Comparison of ENCODE assay signal across 9 cellular contexts in genomic region chr3:9552252-9552999, GRCh38. TPM values are rescaled to one million over a fixed set of nuclear protein-coding genes. Genes with fewer than 3 reads are reported as not detected.
A peak's percentile ranks its signal among the peaks of the same experiment; 100 is the strongest.
DNase-seq lines count a peak whose midpoint lies in the region; ATAC-seq, FAIRE-seq and TF ChIP-seq lines count a peak whose summit lies in the region.
"Had no signal": no experiment of that assay in that cellular context is flagged by ENCODE, and none has a peak within 500 bp of the region (broad histone marks: within the 10 kb centered on the region; RNA-seq: fewer than 3 reads in every experiment).

No MANE protein-coding gene starts in this region.

- TF ChIP-seq CTCF in heart left ventricle (IDR thresholded peaks at IDR 0.05) (no peak), right atrium auricular region (IDR thresholded peaks at IDR 0.05) (no peak)

- intact Hi-C loops in heart left ventricle (cut with DNase I), result no loop called here

- H3K36me3 ChIP-seq in heart left ventricle (no peaks in the 10 kb centered on the region), right atrium auricular region (no peaks in the 10 kb centered on the region)

- no peaks in the 10 kb centered on the region for H3K9me3 ChIP-seq in heart left ventricle
- no peaks in the 10 kb centered on the region for H3K9me3 ChIP-seq in right atrium auricular region

- peaks cover 0 to 10% (median 0%) of the 10 kb centered on the region in 12 donors for H3K4me1 ChIP-seq in heart left ventricle
- H3K4me1 ChIP-seq in right atrium auricular region, result no peaks in the 10 kb centered on the region

- FAIRE-seq in frontal cortex (lab: Jason Lieb, UNC), result no peak

- ATAC-seq in heart left ventricle, result peak in 2 of 4 donors; percentile 24 to 34
- no peak for ATAC-seq in GM21717 (IDR thresholded peaks at IDR 0.05; ENCODE audit: unreplicated experiment)
- no peak for ATAC-seq in HG02571 (IDR thresholded peaks at IDR 0.05; ENCODE audit: unreplicated experiment)

- 3 to 7% (median 4%) methylated on average over 47 to 57 of the region's 57 CpGs for WGBS in heart left ventricle, 4 donors

- H3K27me3 ChIP-seq in heart left ventricle (peaks cover 10 to 66% (median 32%) of the 10 kb centered on the region in 9 donors), right atrium auricular region (peaks cover 0 to 4% of the 10 kb centered on the region in 2 donors)

- TF ChIP-seq POLR2A in heart left ventricle (IDR thresholded peaks at IDR 0.05), result no peak

- H3K27ac ChIP-seq in heart left ventricle (no peak overlapping the region), right atrium auricular region (no peak overlapping the region)

- H3K4me3 ChIP-seq in heart left ventricle (no peak overlapping the region), right atrium auricular region (no peak overlapping the region)

- DNase-seq in heart left ventricle (peak in 4 of 5 donors; percentile 17 to 41 (median 30)), right atrium auricular region (ENCODE audit: low spot score) (no peak), frontal cortex (ENCODE audit: low spot score in 2 of 2) (peak; percentile 38 to 56), retina (peak; percentile 70), DMS153 (lab: John Stamatoyannopoulos, UW) (no peak)
- DNase-seq in activated CD8-positive, alpha-beta memory T cell treated with anti-CD3 and anti-CD28 coated beads, Interleukin-2, amount 50 U/mL, for 48 hours, result peak; percentile 70

RNA-seq across cellular contexts. Expression of gene LHFPL4, which starts 1.2 kb away (rescaled TPM):
- total RNA-seq in heart left ventricle (under 1 TPM in 1 of 9 donors, not detected in 8; 0.08 TPM), right atrium auricular region (not detected), frontal cortex (47.3 TPM)
- polyA plus RNA-seq in heart left ventricle, result not detected
- total RNA-seq: activated CD8-positive, alpha-beta memory T cell treated with anti-CD3 and anti-CD28 coated beads for 36 hours had no signal

Comparison
In these comparisons a context has a peak if more than half of its experiments do, and no peak if none do; other contexts are left out.
1. DNase-seq: peak in heart left ventricle (4 of 5), activated CD8-positive, alpha-beta memory T cell treated with anti-CD3 and anti-CD28 coated beads, Interleukin-2, amount 50 U/mL, for 48 hours (single experiment), frontal cortex (2 of 2) and retina (single experiment); none in right atrium auricular region (single experiment) and DMS153 (single experiment).
2. RNA of gene LHFPL4, which starts 1.2 kb away (total RNA-seq): 47.3 TPM in frontal cortex (single experiment); 0.08 TPM in heart left ventricle and not detected in right atrium auricular region; every median in the first group is over 10 times any median in the second.